In the genomic region with DNA sequence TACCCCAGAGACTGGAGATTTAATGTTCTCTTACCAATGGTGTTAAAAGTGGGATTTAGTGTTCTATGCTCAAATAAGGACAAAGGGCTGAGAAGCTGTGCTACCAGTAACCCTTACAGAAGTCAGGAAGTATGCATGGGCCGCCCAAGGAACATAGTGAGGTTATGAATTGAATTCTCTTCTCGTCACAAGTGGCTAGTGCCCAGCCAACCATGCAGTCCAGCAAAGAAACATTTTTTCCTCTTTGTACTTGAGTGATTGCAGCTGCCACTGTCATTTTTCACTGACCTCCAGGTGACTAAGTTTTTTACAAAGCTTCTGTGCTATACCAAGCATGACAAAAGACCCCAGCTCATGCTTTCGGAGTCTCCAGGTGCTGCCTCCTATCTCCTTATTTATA, we compare ENCODE assay signal across 11 cellular contexts.
DNase-seq lines count a peak whose midpoint lies in the region; ATAC-seq, FAIRE-seq and TF ChIP-seq lines count a peak whose summit lies in the region.
"Had no signal": no experiment of that assay in that cellular context is flagged by ENCODE, and none has a peak within 500 bp of the region (broad histone marks: within the 10 kb centered on the region; RNA-seq: fewer than 3 reads in every experiment).

No MANE protein-coding gene starts in this region.

- no peaks in the 10 kb centered on the region for H3K4me1 ChIP-seq in H9 (ENCODE audit: insufficient read depth, low read length)

- H2BK5ac ChIP-seq in H9 (ENCODE audit: insufficient read length, low read length) = no peak overlapping the region

- no CpG with 5 or more reads among the region's 3 CpGs for WGBS in H9 (ENCODE audit: extremely low coverage, insufficient read length, low lambda C conversion rate)

- H4K91ac ChIP-seq in H9 (ENCODE audit: insufficient read length, low read depth, low read length) = no peak overlapping the region

- no peak for TF ChIP-seq CTCF in H9 (conservative IDR thresholded peaks at IDR 0.05)

- H2AK5ac ChIP-seq in H9 (ENCODE audit: insufficient read length, low read length) = no peak overlapping the region

- no peaks in the 10 kb centered on the region for H3K79me1 ChIP-seq in H9 (ENCODE audit: insufficient read depth, low read depth, low read length, poor library complexity, severe bottlenecking)

- no peak overlapping the region for H3K23ac ChIP-seq in H9 (ENCODE audit: insufficient read length, low read depth, low read length)

- ATAC-seq in GM18511 (IDR thresholded peaks at IDR 0.05; ENCODE audit: unreplicated experiment) = peak; percentile 92
- ATAC-seq in GM21723 (IDR thresholded peaks at IDR 0.05; ENCODE audit: unreplicated experiment) = peak; percentile 92
- peak; percentile 90 for ATAC-seq in HG03469 (IDR thresholded peaks at IDR 0.05; ENCODE audit: unreplicated experiment)

- H2BK20ac ChIP-seq in H9 (ENCODE audit: low read depth, low read length, poor library complexity, severe bottlenecking) = no peak overlapping the region

- no peak overlapping the region for H3K27ac Mint-ChIP-seq in H9
- H3K27ac Mint-ChIP-seq: activated naive CD8-positive, alpha-beta T cell treated with anti-CD3 and anti-CD28 coated beads for 36 hours; T-helper 1 cell treated with Interleukin-12 subunit alpha and Interleukin-12 subunit beta and Interleukin-4 antibody, amounts not matched to agents 30 μg/mL and 1 μg/mL, for 36 hours had no signal

- no peak for FAIRE-seq in urothelium cell line (lab: Jason Lieb, UNC)
- FAIRE-seq: G401.6 had no signal

- H2BK12ac ChIP-seq in H9 (ENCODE audit: insufficient read length, low read depth, low read length) = no peak overlapping the region

- no peaks in the 10 kb centered on the region for H3K4me1 Mint-ChIP-seq in H9
- H3K4me1 Mint-ChIP-seq: activated naive CD8-positive, alpha-beta T cell treated with anti-CD3 and anti-CD28 coated beads for 36 hours had no signal

- no peak overlapping the region for H3K56ac ChIP-seq in H9 (ENCODE audit: insufficient read length, low read depth, low read length)

- H3K4me3 Mint-ChIP-seq in H9 = no peak overlapping the region
- H3K4me3 Mint-ChIP-seq: activated naive CD8-positive, alpha-beta T cell treated with anti-CD3 and anti-CD28 coated beads for 36 hours; T-helper 1 cell treated with Interleukin-12 subunit alpha and Interleukin-12 subunit beta and Interleukin-4 antibody, amounts not matched to agents 30 μg/mL and 1 μg/mL, for 36 hours had no signal

- H3K23me2 ChIP-seq in H9 (ENCODE audit: insufficient read length, low read depth, low read length, poor library complexity, severe bottlenecking) = no peaks in the 10 kb centered on the region

- no peak overlapping the region for H2BK120ac ChIP-seq in H9 (ENCODE audit: low read depth, low read length, poor library complexity, severe bottlenecking)

- H3K36me3 Mint-ChIP-seq in H9 (ENCODE audit: insufficient read depth in 1 of 3, low read depth in 3 of 3) = no peaks in the 10 kb centered on the region
- H3K36me3 Mint-ChIP-seq: activated naive CD8-positive, alpha-beta T cell treated with anti-CD3 and anti-CD28 coated beads for 36 hours had no signal

- no peak overlapping the region for H3K18ac ChIP-seq in H9 (ENCODE audit: insufficient read length, low read depth, low read length)

- H4K20me1 ChIP-seq in H9 (ENCODE audit: control insufficient read depth, insufficient read depth, insufficient read length) = no peaks in the 10 kb centered on the region

- H2AFZ ChIP-seq in H9 (ENCODE audit: low read length) = no peak overlapping the region

- no peak overlapping the region for H3K4me2 ChIP-seq in H9 (ENCODE audit: insufficient read depth, insufficient read length, low read length)

- H4K5ac ChIP-seq in H9 (ENCODE audit: insufficient read length, low read depth, low read length) = no peak overlapping the region

- H2BK15ac ChIP-seq in H9 (ENCODE audit: low read depth, low read length) = no peak overlapping the region

- H3K14ac ChIP-seq in H9 (ENCODE audit: insufficient read depth, low read length) = no peak overlapping the region

- H3K9me3 ChIP-seq in H9 (ENCODE audit: control insufficient read depth, low read depth, low read length) = no peaks in the 10 kb centered on the region

- H3K9me3 Mint-ChIP-seq in H9 = peaks cover 0 to 3% of the 10 kb centered on the region in 2 experiments; a peak in 2 of 5 replicates
- H3K9me3 Mint-ChIP-seq: activated naive CD8-positive, alpha-beta T cell treated with anti-CD3 and anti-CD28 coated beads for 36 hours; T-helper 1 cell treated with Interleukin-12 subunit alpha and Interleukin-12 subunit beta and Interleukin-4 antibody, amounts not matched to agents 30 μg/mL and 1 μg/mL, for 36 hours had no signal

- no peak overlapping the region for H3K9ac ChIP-seq in H9 (ENCODE audit: extremely low read depth, insufficient read length, low read length)

- H3K27ac ChIP-seq in H9 (ENCODE audit: insufficient read length, low read depth, low read length) = no peak overlapping the region

- H4K8ac ChIP-seq in H9 (replicated peaks; ENCODE audit: insufficient read length, low read depth, low read length) = no peak overlapping the region

- DNase-seq in kidney tubule cell (ENCODE audit: low spot score) (peak; percentile 97), H9 (no peak), NCI-H1930 (lab: John Stamatoyannopoulos, UW) (no peak), urothelium cell line (ENCODE audit: low spot score) (no peak)
- DNase-seq in activated T-cell treated with anti-CD3 and anti-CD28 coated beads, Interleukin-2, amount 50 U/mL, for 1 hour = no peak
- DNase-seq: activated naive CD8-positive, alpha-beta T cell treated with anti-CD3 and anti-CD28 coated beads for 36 hours had no signal

- no peaks in the 10 kb centered on the region; the same call in 1 of the 2 replicates for H3K27me3 Mint-ChIP-seq in H9 (ENCODE audit: low read depth)
- H3K27me3 Mint-ChIP-seq: activated naive CD8-positive, alpha-beta T cell treated with anti-CD3 and anti-CD28 coated beads for 36 hours had no signal

- H3K27me3 ChIP-seq in H9 (ENCODE audit: insufficient read depth, low read length) = no peaks in the 10 kb centered on the region

- H3K79me2 ChIP-seq in H9 (ENCODE audit: insufficient read depth, low read length) = no peaks in the 10 kb centered on the region

- H3T11ph ChIP-seq in H9 (ENCODE audit: low read length) = no peak overlapping the region

- no peak overlapping the region for H3K4ac ChIP-seq in H9 (ENCODE audit: low read depth, low read length)
